In the genomic region with DNA sequence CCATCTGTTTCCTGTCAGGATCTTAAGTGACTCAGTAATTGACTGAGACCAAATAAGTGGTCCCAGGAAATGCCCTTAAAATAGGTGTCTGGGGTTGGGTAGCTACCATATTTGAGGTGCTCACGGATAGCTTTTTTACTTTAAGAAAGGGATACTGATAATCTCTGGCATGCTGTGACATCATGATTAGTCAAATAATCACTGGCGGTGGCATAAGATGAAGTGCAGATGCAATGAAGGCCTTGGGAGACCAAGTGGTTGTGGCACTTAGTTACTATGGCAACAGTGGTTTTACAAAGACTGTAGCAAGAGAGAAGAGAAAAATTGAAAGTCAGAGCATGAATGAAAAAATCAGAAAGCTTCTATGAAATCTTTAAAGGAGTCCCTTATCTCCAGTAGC, we compare ENCODE assay signal across 23 cellular contexts.
DNase-seq lines count a peak whose midpoint lies in the region; ATAC-seq, FAIRE-seq and TF ChIP-seq lines count a peak whose summit lies in the region.
"Had no signal": no experiment of that assay in that cellular context is flagged by ENCODE, and none has a peak within 500 bp of the region (broad histone marks: within the 10 kb centered on the region; RNA-seq: fewer than 3 reads in every experiment).

No MANE protein-coding gene starts in this region.

- POLR2A ChIA-PET in HepG2 (lab: Yijun Ruan, JAX) = no interaction called here

- H3K4me1 Mint-ChIP-seq in activated T-cell treated with anti-CD3 and anti-CD28 coated beads, Interleukin-2, amount 50 U/mL, for 4 hours (ENCODE audit: low read depth) = no peaks in the 10 kb centered on the region
- H3K4me1 Mint-ChIP-seq: activated naive CD8-positive, alpha-beta T cell treated with anti-CD3 and anti-CD28 coated beads for 36 hours; immature natural killer cell; naive thymus-derived CD4-positive, alpha-beta T cell had no signal

- DNase-seq in HepG2 (ENCODE audit: low spot score) (no peak), right lobe of liver (no peak), NCI-H524 treated with DMSO at 0.1 percent for 48 hours (lab: John Stamatoyannopoulos, UW) (peak; percentile 96), fibroblast of gingiva (ENCODE audit: low read depth) (peak; percentile 19), stromal cell of bone marrow (ENCODE audit: low read depth) (peak; percentile 31), prostate gland (ENCODE audit: low spot score) (no peak)
- no peak for DNase-seq in activated T-cell treated with anti-CD3 and anti-CD28 coated beads, Interleukin-2, amount 50 U/mL, for 1 hour
- no peak for DNase-seq in activated T-cell treated with anti-CD3 and anti-CD28 coated beads, Interleukin-2, amount 50 U/mL, for 4 hours
- DNase-seq: activated CD8-positive, alpha-beta memory T cell treated with anti-CD3 and anti-CD28 coated beads for 24 hours; activated naive CD8-positive, alpha-beta T cell treated with anti-CD3 and anti-CD28 coated beads for 36 hours; dermis blood vessel endothelial cell; heart left ventricle; immature natural killer cell; Kasumi-1; naive thymus-derived CD4-positive, alpha-beta T cell; pancreas had no signal

- no peak overlapping the region for H3K4me3 Mint-ChIP-seq in activated T-cell treated with anti-CD3 and anti-CD28 coated beads, Interleukin-2, amount 50 U/mL, for 4 hours
- H3K4me3 Mint-ChIP-seq: activated naive CD8-positive, alpha-beta T cell treated with anti-CD3 and anti-CD28 coated beads for 36 hours; activated T-helper 1 cell treated with anti-CD3 and anti-CD28 coated beads, Interleukin-12 subunit alpha, Interleukin-12 subunit beta, Interleukin-2, Interleukin-4 antibody, amounts not matched to agents 30 ng/mL and 10 ng/mL and 1 ng/mL, durations not matched to agents 14 hours and 24 hours and 36 hours; immature natural killer cell; naive thymus-derived CD4-positive, alpha-beta T cell; T-helper 1 cell treated with Interleukin-12 subunit alpha and Interleukin-12 subunit beta and Interleukin-4 antibody, amounts not matched to agents 30 μg/mL and 1 μg/mL, for 36 hours had no signal

- 26% methylated on average over 2 of the region's 2 CpGs for WGBS in HepG2 (ENCODE audit: low lambda C conversion rate)
- WGBS in right lobe of liver (ENCODE audit: insufficient coverage, low coverage, low lambda C conversion rate, missing lambda C conversion rate) = 50% methylated on average over 2 of the region's 2 CpGs
- 74% methylated on average over 2 of the region's 2 CpGs for WGBS in prostate gland

- H3K27me3 Mint-ChIP-seq in activated T-cell treated with anti-CD3 and anti-CD28 coated beads, Interleukin-2, amount 50 U/mL, for 4 hours (ENCODE audit: low read depth) = no peaks in the 10 kb centered on the region
- H3K27me3 Mint-ChIP-seq: activated naive CD8-positive, alpha-beta T cell treated with anti-CD3 and anti-CD28 coated beads for 36 hours; naive thymus-derived CD4-positive, alpha-beta T cell had no signal

- H3K4me2 ChIP-seq in HepG2 (ENCODE audit: low read depth, low read length) = no peak overlapping the region

- H3K4me1 ChIP-seq in HepG2 (ENCODE audit: insufficient read depth, low read length) (no peaks in the 10 kb centered on the region), right lobe of liver (no peaks in the 10 kb centered on the region), prostate gland (replicated peaks) (no peaks in the 10 kb centered on the region)
- H3K4me1 ChIP-seq: breast epithelium, heart left ventricle, pancreas had no signal

- no peak overlapping the region for H2AFZ ChIP-seq in HepG2 (ENCODE audit: low read length)

- no peak for TF ChIP-seq EP300 in HepG2 (IDR thresholded peaks at IDR 0.05; ENCODE audit: low read depth in 2 of 2, low read length in 2 of 2)
- TF ChIP-seq EP300 in HepG2 (CRISPR knock-in tag; IDR thresholded peaks at IDR 0.05; ENCODE audit: borderline replicate concordance) = no peak

- no peaks in the 10 kb centered on the region for H3K36me3 Mint-ChIP-seq in activated T-cell treated with anti-CD3 and anti-CD28 coated beads, Interleukin-2, amount 50 U/mL, for 4 hours (ENCODE audit: insufficient read depth)
- H3K36me3 Mint-ChIP-seq: activated naive CD8-positive, alpha-beta T cell treated with anti-CD3 and anti-CD28 coated beads for 36 hours; immature natural killer cell; naive thymus-derived CD4-positive, alpha-beta T cell had no signal

- H3K9ac ChIP-seq in HepG2 (ENCODE audit: insufficient read depth, low read depth, low read length) = no peak overlapping the region

- no TSS peak for BruUV-seq in HepG2 (replicated peaks; lab: Mats Ljungman, UMichigan)

- CTCF ChIA-PET in HepG2 (lab: Yijun Ruan, JAX; ENCODE audit: low intra/inter-chr PET ratio, low total read pairs) = no interaction called here

- H3K27me3 ChIP-seq in HepG2 (ENCODE audit: control insufficient read depth in 1 of 2, insufficient read depth in 2 of 2, low read length in 2 of 2) = no peaks in the 10 kb centered on the region
- no peaks in the 10 kb centered on the region for H3K27me3 ChIP-seq in right lobe of liver
- no peaks in the 10 kb centered on the region for H3K27me3 ChIP-seq in prostate gland (replicated peaks; ENCODE audit: insufficient read depth)
- H3K27me3 ChIP-seq: breast epithelium, heart left ventricle, pancreas had no signal

- H3K27ac ChIP-seq in HepG2 (ENCODE audit: extremely low read length, insufficient read depth, low read length) (no peak overlapping the region), right lobe of liver (no peak overlapping the region), prostate gland (no peak overlapping the region)
- H3K27ac ChIP-seq: breast epithelium, heart left ventricle, pancreas had no signal

- in situ Hi-C loops in HepG2 (cut with HindIII; ENCODE audit: extremely low pct_ligation_motif_present, low pct_unique_long_range_greater_than_20kb) = no loop called here

- H3K79me2 ChIP-seq in HepG2 (ENCODE audit: insufficient read depth, low read length) = no peaks in the 10 kb centered on the region

- intact Hi-C loops in HepG2 (cut with micrococcal nuclease; ENCODE audit: unreplicated experiment) = no loop called here
- intact Hi-C loops in right lobe of liver (cut with DNase I) = no loop called here
- intact Hi-C loops in prostate gland (cut with DNase I) = no loop called here

- no peak for TF ChIP-seq RAD21 in HepG2 (CRISPR knock-in tag; IDR thresholded peaks at IDR 0.05)

- H3K9me3 Mint-ChIP-seq in activated T-cell treated with anti-CD3 and anti-CD28 coated beads, Interleukin-2, amount 50 U/mL, for 4 hours = peaks cover 22% of the 10 kb centered on the region

- no peak for TF ChIP-seq CTCF in HepG2 (CRISPR knock-in tag; IDR thresholded peaks at IDR 0.05)
- TF ChIP-seq CTCF in right lobe of liver (IDR thresholded peaks at IDR 0.05) = no peak
- TF ChIP-seq CTCF in prostate gland (IDR thresholded peaks at IDR 0.05) = no peak

- H3K4me3 ChIP-seq in HepG2 (replicated peaks in 1 of 3; ENCODE audit: insufficient read depth in 1 of 3, low read depth in 2 of 3, low read length in 3 of 3) = no peak overlapping the region
- H3K4me3 ChIP-seq in right lobe of liver = no peak overlapping the region
- no peak overlapping the region for H3K4me3 ChIP-seq in prostate gland
- H3K4me3 ChIP-seq: breast epithelium, heart left ventricle, lung, pancreas had no signal

- H4K20me1 ChIP-seq in HepG2 (ENCODE audit: insufficient read depth, low read length) = no peaks in the 10 kb centered on the region

- TF ChIP-seq POLR2A in HepG2 (IDR thresholded peaks at IDR 0.05; ENCODE audit: insufficient read depth in 1 of 2, low read depth in 2 of 2, low read length in 2 of 2) (no peak), right lobe of liver (IDR thresholded peaks at IDR 0.05) (no peak), prostate gland (IDR thresholded peaks at IDR 0.05) (no peak)

- H3K9me3 ChIP-seq in HepG2 (ENCODE audit: low read length) (peaks cover 80% of the 10 kb centered on the region), right lobe of liver (no peaks in the 10 kb centered on the region), prostate gland (no peaks in the 10 kb centered on the region)

- ATAC-seq in HepG2 (no peak), right lobe of liver (no peak)
- no peak for ATAC-seq in activated T-cell treated with anti-CD3 and anti-CD28 coated beads, Interleukin-2, amount 50 U/mL, for 4 hours
- ATAC-seq: heart left ventricle; naive thymus-derived CD4-positive, alpha-beta T cell; pancreas; Right ventricle myocardium inferior had no signal

- FAIRE-seq in HepG2 (lab: Jason Lieb, UNC) = no peak
- FAIRE-seq: H54, pancreas, urothelium cell line had no signal

- H3K36me3 ChIP-seq in HepG2 (replicated peaks in 1 of 2; ENCODE audit: control insufficient read depth in 1 of 2, insufficient read depth in 2 of 2, low read length in 2 of 2) = no peaks in the 10 kb centered on the region
- no peaks in the 10 kb centered on the region for H3K36me3 ChIP-seq in right lobe of liver
- H3K36me3 ChIP-seq in prostate gland = no peaks in the 10 kb centered on the region
- H3K36me3 ChIP-seq: breast epithelium, heart left ventricle, pancreas had no signal

TF ChIP-seq in HepG2, 621 proteins besides CTCF, POLR2A, EP300 and RAD21:
- peak; percentile 9; the same call in 1 of the 2 replicates for TF ChIP-seq RFX1 (IDR thresholded peaks at IDR 0.05)
- TF ChIP-seq MIER2 (CRISPR knock-in tag; IDR thresholded peaks at IDR 0.05) = no peak

Comparison
In these comparisons a context has a peak if more than half of its experiments do, and no peak if none do; other contexts are left out.
1. DNase-seq: peak in NCI-H524 treated with DMSO at 0.1 percent for 48 hours (single experiment), fibroblast of gingiva (single experiment) and stromal cell of bone marrow (single experiment); none in HepG2 (single experiment), right lobe of liver (0 of 3), activated T-cell treated with anti-CD3 and anti-CD28 coated beads, Interleukin-2, amount 50 U/mL, for 1 hour (single experiment), prostate gland (single experiment) and activated T-cell treated with anti-CD3 and anti-CD28 coated beads, Interleukin-2, amount 50 U/mL, for 4 hours (single experiment).